15 cellular contexts compared by ENCODE assay signal in genomic region chr12:44507471-44507870, GRCh38.
A peak's percentile ranks its signal among the peaks of the same experiment; 100 is the strongest.
DNase-seq lines count a peak whose midpoint lies in the region; TF ChIP-seq lines count a peak whose summit lies in the region.
"Had no signal": no experiment of that assay in that cellular context is flagged by ENCODE, and none has a peak within 500 bp of the region (broad histone marks: within the 10 kb centered on the region; RNA-seq: fewer than 3 reads in every experiment).

No MANE protein-coding gene starts in this region.

- TF ChIP-seq CTCF in GM10248 (IDR thresholded peaks at IDR 0.05; ENCODE audit: control extremely low read depth, extremely low read depth, low read depth, missing control alignments), result no peak

- POLR2A ChIA-PET in GM10248 (lab: Yijun Ruan, JAX), result no interaction called here

- CTCF ChIA-PET in GM10248 (lab: Yijun Ruan, JAX), result interaction anchor here (1.1 to 1.8 kb wide), 4 partner anchors 17 to 48 kb away, joined by 3 to 4 read pairs (median 4); no protein-coding TSS in a partner anchor

- DNase-seq in NCI-H1092 treated with DMSO at 0.1 percent for 48 hours (lab: John Stamatoyannopoulos, UW), result peak; percentile 62
- no peak for DNase-seq in NCI-H1092 (lab: John Stamatoyannopoulos, UW)
- DNase-seq in DMS 273 treated with DMSO at 0.1 percent for 48 hours (lab: John Stamatoyannopoulos, UW), result peak; percentile 48
- DNase-seq in NCI-H524 treated with DMSO at 0.1 percent for 48 hours (lab: John Stamatoyannopoulos, UW), result peak; percentile 52
- DNase-seq in cerebellum (ENCODE audit: low spot score), result peak; percentile 18
- DNase-seq in GM10248 (ENCODE audit: extremely low spot score), result no peak
- no peak for DNase-seq in anterior cingulate cortex (lab: John Stamatoyannopoulos, UW)
- no peak for DNase-seq in NCI-H774 (lab: John Stamatoyannopoulos, UW)
- DNase-seq: CD4-positive, CD25-positive, alpha-beta regulatory T cell; DMS53; EL; NCI-H1436; NCI-H345; NCI-H526 treated with DMSO at 0.1 percent for 48 hours; T-helper 17 cell had no signal

Comparison
In these comparisons a context has a peak if more than half of its experiments do, and no peak if none do; other contexts are left out.
1. DNase-seq: peak in NCI-H1092 treated with DMSO at 0.1 percent for 48 hours (single experiment), DMS 273 treated with DMSO at 0.1 percent for 48 hours (single experiment), NCI-H524 treated with DMSO at 0.1 percent for 48 hours (single experiment) and cerebellum (single experiment); none in NCI-H1092 (single experiment), GM10248 (single experiment), anterior cingulate cortex (0 of 58) and NCI-H774 (single experiment).